20 cellular contexts compared by ENCODE assay signal in the genomic region with DNA sequence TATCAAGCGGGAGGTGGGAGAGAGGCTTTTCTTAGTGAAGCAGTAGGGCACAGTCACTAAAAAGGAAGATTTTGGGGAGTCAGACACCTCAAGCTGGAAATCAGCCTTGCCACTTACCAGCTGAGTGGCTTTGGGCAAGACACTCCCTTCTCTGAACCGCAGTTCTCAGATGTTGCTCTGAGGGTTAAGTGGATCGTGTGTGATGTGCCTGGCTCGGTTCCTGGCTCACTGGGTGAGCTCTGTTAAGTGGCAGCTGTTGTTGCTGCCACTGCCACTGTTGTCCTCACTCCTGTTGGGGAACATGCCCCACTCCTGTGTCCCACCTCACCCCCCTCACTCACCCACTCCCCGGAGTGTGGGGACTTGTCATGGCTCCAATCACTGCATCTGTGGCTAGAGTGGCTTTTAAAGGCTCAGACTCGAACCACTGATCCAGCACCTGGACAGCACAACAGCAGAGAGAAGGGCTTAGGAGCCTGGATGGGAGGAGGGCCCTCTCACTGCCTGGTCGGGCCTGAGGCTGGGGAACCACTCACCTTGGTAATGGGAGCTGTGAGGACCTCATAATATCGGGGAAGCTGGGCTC. TPM values are rescaled to one million over a fixed set of nuclear protein-coding genes. Genes with fewer than 3 reads are reported as not detected.
DNase-seq lines count a peak whose midpoint lies in the region; ATAC-seq and TF ChIP-seq lines count a peak whose summit lies in the region.
"Had no signal": no experiment of that assay in that cellular context is flagged by ENCODE, and none has a peak within 500 bp of the region (broad histone marks: within the 10 kb centered on the region; RNA-seq: fewer than 3 reads in every experiment).

No MANE protein-coding gene starts in this region.

- H3K36me3 Mint-ChIP-seq in T-helper 17 cell (ENCODE audit: low read depth), result peaks cover 12% of the 10 kb centered on the region
- no peaks in the 10 kb centered on the region for H3K36me3 Mint-ChIP-seq in neural crest cell (ENCODE audit: low read depth)
- H3K36me3 Mint-ChIP-seq: activated naive CD4-positive, alpha-beta T cell treated with anti-CD3 and anti-CD28 coated beads, Interleukin-2, amount 50 U/mL, for 72 hours had no signal

- no peaks in the 10 kb centered on the region for H3K9me3 Mint-ChIP-seq in neural crest cell
- H3K9me3 Mint-ChIP-seq: activated naive CD4-positive, alpha-beta T cell treated with anti-CD3 and anti-CD28 coated beads, Interleukin-2, amount 50 U/mL, for 72 hours; activated T-helper 2 cell treated with anti-CD3 and anti-CD28 coated beads, Interferon-gamma antibody, Interleukin-2, Interleukin-4, amounts not matched to agents 10 μg/mL and 5 μg/mL and 100 μg/mL, durations not matched to agents 14 hours and 24 hours and 36 hours; CD4-positive, alpha-beta T cell had no signal

- peak overlapping the region in 9 of 11 experiments; percentile 1 to 60 (median 36); a peak in 15 of 22 replicates for H3K9ac ChIP-seq in BLaER1 treated with 17β-estradiol and CSF1 and Interleukin-3, amounts not matched to agents 10 nM and 100 nM
- H3K9ac ChIP-seq: SK-N-SH had no signal

- DNase-seq in AG04450 (ENCODE audit: low read depth, low spot score) (no peak), T-helper 17 cell (no peak), neural crest cell (ENCODE audit: low read depth, low spot score) (no peak), DMS53 treated with DMSO at 0.1 percent for 48 hours (lab: John Stamatoyannopoulos, UW; ENCODE audit: unreplicated experiment) (no peak), occipital lobe (lab: John Stamatoyannopoulos, UW) (no peak)
- DNase-seq: CD4-positive, alpha-beta T cell; DMS 273 treated with DMSO at 0.1 percent for 48 hours; GOT3; KG1; NCI-H146; NCI-H526 treated with DMSO at 0.1 percent for 48 hours; SK-N-SH; stimulated activated CD4-positive, alpha-beta T cell treated with anti-CD3 and anti-CD28 coated beads, Interleukin-2, amount 100 ng/mL, for 24 hours had no signal

- H3K27ac Mint-ChIP-seq in T-helper 17 cell (peak overlapping the region; percentile 59), neural crest cell (ENCODE audit: unreplicated experiment) (peak overlapping the region; percentile 21)
- H3K27ac Mint-ChIP-seq: activated T-helper 2 cell treated with anti-CD3 and anti-CD28 coated beads, Interferon-gamma antibody, Interleukin-2, Interleukin-4, amounts not matched to agents 10 μg/mL and 5 μg/mL and 100 μg/mL, durations not matched to agents 14 hours and 24 hours and 36 hours; CD4-positive, alpha-beta T cell had no signal

- peak overlapping the region; percentile 62 to 96 (median 89) for H3K4me2 ChIP-seq in BLaER1 treated with 17β-estradiol and CSF1 and Interleukin-3, amounts not matched to agents 10 nM and 100 nM
- H3K4me2 ChIP-seq: SK-N-SH, smooth muscle cell had no signal

- H3K4me1 Mint-ChIP-seq in T-helper 17 cell, result peaks cover 28% of the 10 kb centered on the region
- peaks cover 6% of the 10 kb centered on the region for H3K4me1 Mint-ChIP-seq in neural crest cell

- no peaks in the 10 kb centered on the region for H3K27me3 ChIP-seq in AG04450 (ENCODE audit: control insufficient read depth, insufficient read depth, low read length)
- peaks cover 9 to 20% (median 16%) of the 10 kb centered on the region in 11 experiments; a peak in 17 of 22 replicates for H3K27me3 ChIP-seq in BLaER1 treated with 17β-estradiol and CSF1 and Interleukin-3, amounts not matched to agents 10 nM and 100 nM
- H3K27me3 ChIP-seq: uterus had no signal

- H4K20me1 ChIP-seq in BLaER1 treated with 17β-estradiol and CSF1 and Interleukin-3, amounts not matched to agents 10 nM and 100 nM, result peaks cover 0 to 31% (median 0%) of the 10 kb centered on the region in 11 experiments; a peak in 7 of 22 replicates

- H3K4me3 ChIP-seq in AG04450 (ENCODE audit: low read depth, low read length), result no peak overlapping the region
- peak overlapping the region in 3 of 10 experiments; percentile 9 to 30 (median 28); a peak in 3 of 20 replicates for H3K4me3 ChIP-seq in BLaER1 treated with 17β-estradiol and CSF1 and Interleukin-3, amounts not matched to agents 10 nM and 100 nM
- H3K4me3 ChIP-seq: lung, smooth muscle cell, uterus had no signal

- H3K4me3 Mint-ChIP-seq in T-helper 17 cell (no peak overlapping the region), neural crest cell (no peak overlapping the region)
- H3K4me3 Mint-ChIP-seq: CD4-positive, alpha-beta T cell had no signal

- CTCF ChIA-PET in AG04450 (lab: Charles Lee), result interaction anchor here (0.6 to 3.1 kb wide), 19 partner anchors 9 to 226 kb away, joined by 3 to 29 read pairs (median 4); partner anchors contain the start of gene PYROXD2

- H3K27ac ChIP-seq in AG04450 (ENCODE audit: low read depth, low read length), result peak overlapping the region; percentile 31
- peak overlapping the region in 9 of 11 experiments; percentile 3 to 57 (median 43); a peak in 12 of 22 replicates for H3K27ac ChIP-seq in BLaER1 treated with 17β-estradiol and CSF1 and Interleukin-3, amounts not matched to agents 10 nM and 100 nM
- H3K27ac ChIP-seq: uterus had no signal

- H3K36me3 ChIP-seq in BLaER1 treated with 17β-estradiol and CSF1 and Interleukin-3, amounts not matched to agents 10 nM and 100 nM, result no peaks in the 10 kb centered on the region; a peak in 1 of 22 replicates
- H3K36me3 ChIP-seq: uterus had no signal

- POLR2A ChIA-PET in AG04450 (lab: Yijun Ruan, JAX), result interaction anchor here (0.6 to 1.2 kb wide), 3 partner anchors 11 to 54 kb away, joined by 4 to 6 read pairs (median 4); no protein-coding TSS in a partner anchor

- TF ChIP-seq CTCF in AG04450 (IDR thresholded peaks at IDR 0.05; ENCODE audit: low read depth, low read length), result no peak
- TF ChIP-seq CTCF in neural crest cell (conservative IDR thresholded peaks at IDR 0.05), result no peak

- H3K9me3 ChIP-seq in AG04450 (ENCODE audit: control insufficient read depth, insufficient read depth, low read length) (no peaks in the 10 kb centered on the region), T-helper 17 cell (ENCODE audit: control insufficient read depth, low read length, poor library complexity, severe bottlenecking) (no peaks in the 10 kb centered on the region)
- no peaks in the 10 kb centered on the region for H3K9me3 ChIP-seq in BLaER1 treated with 17β-estradiol and CSF1 and Interleukin-3, amounts not matched to agents 10 nM and 100 nM (replicated peaks in 1 of 11)
- H3K9me3 ChIP-seq: SK-N-SH, uterus had no signal

- H3K27me3 Mint-ChIP-seq in T-helper 17 cell, result no peaks in the 10 kb centered on the region
- H3K27me3 Mint-ChIP-seq in neural crest cell (ENCODE audit: low read depth), result no peaks in the 10 kb centered on the region
- H3K27me3 Mint-ChIP-seq: CD4-positive, alpha-beta T cell had no signal

- ATAC-seq in T-helper 17 cell (no peak), GM19023 (IDR thresholded peaks at IDR 0.05; ENCODE audit: unreplicated experiment) (no peak)
- ATAC-seq: activated naive CD4-positive, alpha-beta T cell treated with anti-CD3 and anti-CD28 coated beads, Interleukin-2, amount 50 U/mL, for 72 hours had no signal

- H3K4me1 ChIP-seq in BLaER1 treated with 17β-estradiol and CSF1 and Interleukin-3, amounts not matched to agents 10 nM and 100 nM, result peaks cover 44 to 69% (median 64%) of the 10 kb centered on the region in 10 experiments
- H3K4me1 ChIP-seq: uterus had no signal

RNA-seq across cellular contexts. Expression of gene PYROXD2, which starts 20.0 kb away (rescaled TPM):
- 20.3 and 25.6 TPM in 2 replicates for polyA plus RNA-seq in AG04450 (2011; rRNA removed)
- 18.5 and 25.2 TPM in 2 replicates for polyA minus RNA-seq in AG04450 (2011; rRNA and poly(A)+ RNA removed)
- total RNA-seq in T-helper 17 cell (10 to 100 TPM; 21.5 to 25.4 TPM), neural crest cell (5.0 and 5.7 TPM in 2 replicates), occipital lobe (1.4 TPM)

RNA-seq across cellular contexts. Expression of gene HPS1, which starts 51.8 kb away (rescaled TPM):
- polyA plus RNA-seq in AG04450 (2011; rRNA removed), result 56.7 and 66.2 TPM in 2 replicates
- 53.0 and 58.1 TPM in 2 replicates for polyA minus RNA-seq in AG04450 (2011; rRNA and poly(A)+ RNA removed)
- total RNA-seq in T-helper 17 cell (10 to 100 TPM; 76.5 to 79.3 TPM), neural crest cell (45.2 and 46.9 TPM in 2 replicates), occipital lobe (11.1 TPM)
